In the genomic region with DNA sequence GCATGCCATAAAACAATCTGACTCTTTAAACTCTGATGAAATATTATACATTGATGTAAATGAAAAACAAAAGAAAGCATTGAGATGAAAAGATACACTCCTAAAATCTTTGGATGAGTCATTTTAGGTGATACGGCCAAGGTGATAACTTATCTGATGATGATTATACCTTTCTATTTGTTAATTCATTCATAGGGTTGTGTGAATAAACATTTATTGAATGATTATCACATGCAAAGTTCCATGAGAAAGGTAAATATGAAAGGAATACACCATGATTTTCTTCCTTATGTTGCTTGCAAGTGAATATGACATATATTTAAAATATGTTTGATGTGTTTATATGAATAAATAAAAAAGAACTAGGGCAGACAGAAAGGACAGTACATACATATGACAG, we compare ENCODE assay signal across 9 cellular contexts.
"Had no signal": no experiment of that assay in that cellular context is flagged by ENCODE, and none has a peak within 500 bp of the region (broad histone marks: within the 10 kb centered on the region; RNA-seq: fewer than 3 reads in every experiment).

No MANE protein-coding gene starts in this region.

- H3K4me1 Mint-ChIP-seq: IgD-negative memory B cell had no signal

- H3K4me3 Mint-ChIP-seq: IgD-negative memory B cell had no signal

- H3K4me2 ChIP-seq: KMS-11 had no signal

- H3K9me3 Mint-ChIP-seq: IgD-negative memory B cell had no signal

- H3K27me3 Mint-ChIP-seq: IgD-negative memory B cell had no signal

- H3K27ac ChIP-seq: HL-60, KMS-11 had no signal

- DNase-seq: IMR-90, Karpas-422, KBM-7, KG1 had no signal

- FAIRE-seq: HTR-8/SVneo had no signal

- ATAC-seq: HepG2 had no signal

- H3K36me3 Mint-ChIP-seq: IgD-negative memory B cell had no signal

- H3K9ac ChIP-seq: KMS-11 had no signal
